In genomic region chr7:52691257-52691656, GRCh38 we compare ENCODE assay signal across 8 cellular contexts.
"Had no signal": no experiment of that assay in that cellular context is flagged by ENCODE, and none has a peak within 500 bp of the region (broad histone marks: within the 10 kb centered on the region; RNA-seq: fewer than 3 reads in every experiment).

No MANE protein-coding gene starts in this region.

- H3K4me3 ChIP-seq: GM23338, HAP-1, K562 had no signal

- DNase-seq: H7, HFFc6, IMR-90 had no signal

- FAIRE-seq: HTR-8/SVneo, K562 had no signal

- H3K36me3 ChIP-seq: HAP-1 had no signal

- H3K4me2 ChIP-seq: GM23338 had no signal

- H3K4me1 ChIP-seq: HAP-1 had no signal

- ATAC-seq: GM23338, HCT116, K562 had no signal

- H2AFZ ChIP-seq: GM23338 had no signal

- H3K9me3 ChIP-seq: HAP-1 had no signal
